Comparison of ENCODE assay signal across 11 cellular contexts in genomic region chrX:2978639-2979038, GRCh38. TPM values are rescaled to one million over a fixed set of nuclear protein-coding genes. Genes with fewer than 3 reads are reported as not detected.
"Had no signal": no experiment of that assay in that cellular context is flagged by ENCODE, and none has a peak within 500 bp of the region (broad histone marks: within the 10 kb centered on the region; RNA-seq: fewer than 3 reads in every experiment).

No MANE protein-coding gene starts in this region.

RNA-seq across cellular contexts. Expression of gene ARSH, which starts 27.7 kb away (rescaled TPM):
- total RNA-seq: stomach, subcutaneous adipose tissue, temporal lobe, thoracic aorta, tibial nerve, transverse colon, upper lobe of left lung, upper lobe of right lung, uterus, vagina had no signal
- polyA plus RNA-seq: urinary bladder had no signal
